35 cellular contexts compared by ENCODE assay signal in the genomic region with DNA sequence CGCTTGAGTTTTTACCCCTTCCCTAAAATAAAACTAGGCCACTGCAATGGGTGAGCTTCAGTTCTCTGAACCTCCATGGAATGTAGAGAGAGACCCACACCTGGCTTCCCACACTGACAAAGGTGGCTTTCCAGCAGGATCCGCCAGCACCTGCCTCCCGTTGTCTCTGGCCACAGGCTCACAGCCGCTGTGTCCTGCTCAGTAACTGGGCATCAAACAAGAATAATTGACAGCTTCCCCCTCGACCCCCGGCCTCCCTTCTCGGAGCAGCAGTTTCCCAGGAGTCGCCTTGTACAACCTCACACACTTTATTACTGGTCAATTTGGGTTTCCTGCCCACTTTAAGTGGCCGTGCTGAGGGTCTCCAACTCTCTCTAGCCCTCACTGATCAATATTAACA.
"Had no signal": no experiment of that assay in that cellular context is flagged by ENCODE, and none has a peak within 500 bp of the region (broad histone marks: within the 10 kb centered on the region; RNA-seq: fewer than 3 reads in every experiment).

No MANE protein-coding gene starts in this region.

- H3K27ac ChIP-seq: ascending aorta, cardiac muscle cell, Peyer's patch, SJSA1 had no signal

- H3K4me1 ChIP-seq: Peyer's patch, SJSA1 had no signal

- H3K4me3 ChIP-seq: ascending aorta, cardiac muscle cell, Peyer's patch, SJSA1 had no signal

- H3K9me3 ChIP-seq: ascending aorta, Peyer's patch, SJSA1, SK-N-SH had no signal

- H3K36me3 Mint-ChIP-seq: activated naive CD4-positive, alpha-beta T cell treated with anti-CD3 and anti-CD28 coated beads, Interleukin-2, amount 50 U/mL, for 24 hours; activated naive CD8-positive, alpha-beta T cell treated with anti-CD3 and anti-CD28 coated beads, Interleukin-2, amount 10 ng/mL, durations not matched to agents 7 days and 5 days had no signal

- H3K9ac ChIP-seq: SK-N-SH had no signal

- H3K27ac Mint-ChIP-seq: activated CD4-positive, alpha-beta T cell treated with anti-CD3 and anti-CD28 coated beads for 36 hours; activated CD4-positive, alpha-beta T cell treated with anti-CD3 and anti-CD28 coated beads, Interleukin-2, amount 10 ng/mL, durations not matched to agents 7 days and 5 days; activated CD8-positive, alpha-beta T cell treated with anti-CD3 and anti-CD28 coated beads, Interleukin-2, amount 10 ng/mL, durations not matched to agents 7 days and 5 days; activated naive CD4-positive, alpha-beta T cell treated with anti-CD3 and anti-CD28 coated beads, Interleukin-2, amount 50 U/mL, for 24 hours; activated naive CD8-positive, alpha-beta T cell treated with anti-CD3 and anti-CD28 coated beads, Interleukin-2, amount 10 ng/mL, durations not matched to agents 7 days and 5 days; activated T-cell treated with anti-CD3 and anti-CD28 coated beads, Interleukin-2, amount 50 U/mL, for 24 hours; activated T-helper 2 cell treated with anti-CD3 and anti-CD28 coated beads, Interferon-gamma antibody, Interleukin-2, Interleukin-4, amounts not matched to agents 10 μg/mL and 5 μg/mL and 100 μg/mL, durations not matched to agents 14 hours and 24 hours and 36 hours; T-helper 1 cell treated with Interleukin-12 subunit alpha and Interleukin-12 subunit beta and Interleukin-4 antibody, amounts not matched to agents 30 μg/mL and 1 μg/mL, for 36 hours; T-helper 2 cell treated with Interferon-gamma antibody and Interleukin-4, amounts not matched to agents 5 μg/mL and 100 μg/mL, for 36 hours; WTC11 had no signal

- H3K27me3 Mint-ChIP-seq: activated CD4-positive, alpha-beta T cell treated with anti-CD3 and anti-CD28 coated beads, Interleukin-2, amount 10 ng/mL, durations not matched to agents 7 days and 5 days; activated naive CD8-positive, alpha-beta T cell treated with anti-CD3 and anti-CD28 coated beads, Interleukin-2, amount 10 ng/mL, durations not matched to agents 7 days and 5 days; activated T-cell treated with anti-CD3 and anti-CD28 coated beads, Interleukin-2, amount 50 U/mL, for 24 hours; central memory CD8-positive, alpha-beta T cell had no signal

- H3K4me3 Mint-ChIP-seq: activated CD4-positive, alpha-beta T cell treated with anti-CD3 and anti-CD28 coated beads for 36 hours; activated CD4-positive, alpha-beta T cell treated with anti-CD3 and anti-CD28 coated beads, Interleukin-2, amount 10 ng/mL, durations not matched to agents 7 days and 5 days; activated CD8-positive, alpha-beta T cell treated with anti-CD3 and anti-CD28 coated beads, Interleukin-2, amount 10 ng/mL, durations not matched to agents 7 days and 5 days; activated naive CD4-positive, alpha-beta T cell treated with anti-CD3 and anti-CD28 coated beads, Interleukin-2, amount 50 U/mL, for 24 hours; activated naive CD8-positive, alpha-beta T cell treated with anti-CD3 and anti-CD28 coated beads, Interleukin-2, amount 10 ng/mL, durations not matched to agents 7 days and 5 days; activated T-cell treated with anti-CD3 and anti-CD28 coated beads, Interleukin-2, amount 50 U/mL, for 24 hours; central memory CD8-positive, alpha-beta T cell; T-helper 1 cell treated with Interleukin-12 subunit alpha and Interleukin-12 subunit beta and Interleukin-4 antibody, amounts not matched to agents 30 μg/mL and 1 μg/mL, for 36 hours; T-helper 2 cell treated with Interferon-gamma antibody and Interleukin-4, amounts not matched to agents 5 μg/mL and 100 μg/mL, for 36 hours; WTC11 had no signal

- H3K4me1 Mint-ChIP-seq: activated CD4-positive, alpha-beta T cell treated with anti-CD3 and anti-CD28 coated beads for 36 hours; activated CD4-positive, alpha-beta T cell treated with anti-CD3 and anti-CD28 coated beads, Interleukin-2, amount 10 ng/mL, durations not matched to agents 7 days and 5 days; activated naive CD4-positive, alpha-beta T cell treated with anti-CD3 and anti-CD28 coated beads, Interleukin-2, amount 50 U/mL, for 24 hours; activated naive CD8-positive, alpha-beta T cell treated with anti-CD3 and anti-CD28 coated beads, Interleukin-2, amount 10 ng/mL, durations not matched to agents 7 days and 5 days; central memory CD8-positive, alpha-beta T cell had no signal

- DNase-seq: activated CD4-positive, alpha-beta T cell treated with anti-CD3 and anti-CD28 coated beads for 36 hours; activated CD4-positive, alpha-beta T cell treated with anti-CD3 and anti-CD28 coated beads, Interleukin-2, amount 10 ng/mL, durations not matched to agents 7 days and 5 days; activated CD4-positive, alpha-beta T cell treated with anti-CD3 and anti-CD28 coated beads, Interleukin-2, amount 50 U/mL, for 48 hours; activated CD8-positive, alpha-beta T cell treated with anti-CD3 and anti-CD28 coated beads, Interleukin-2, amount 10 ng/mL, durations not matched to agents 7 days and 5 days; activated gamma-delta T cell; activated naive CD4-positive, alpha-beta T cell treated with Interleukin-2 at 50 U/mL for 16 hours; activated naive CD8-positive, alpha-beta T cell treated with anti-CD3 and anti-CD28 coated beads, Interleukin-2, amount 10 ng/mL, durations not matched to agents 7 days and 5 days; activated T-cell treated with anti-CD3 and anti-CD28 coated beads, Interleukin-2, amount 50 U/mL, for 24 hours; amygdala; Karpas-422; KBM-7; NCI-H1105 treated with DMSO at 0.1 percent for 48 hours; NCI-H1436; NCI-H1694; NCI-H2029; NCI-H2107; NCI-H2171; NCI-H510A; NCI-H69; NCI-H82; NK-92 treated with Interleukin-12 subunit alpha and Interleukin-12 subunit beta, amount 100 ng/mL, for 24 hours; PC-3; Peyer's patch; RPMI8226; SHP77 treated with DMSO at 0.1 percent for 48 hours; SK-N-SH had no signal

- H3K36me3 ChIP-seq: ascending aorta, cardiac muscle cell, Peyer's patch, SJSA1 had no signal

- H3K9me3 Mint-ChIP-seq: activated CD4-positive, alpha-beta T cell treated with anti-CD3 and anti-CD28 coated beads, Interleukin-2, amount 10 ng/mL, durations not matched to agents 7 days and 5 days; activated naive CD8-positive, alpha-beta T cell treated with anti-CD3 and anti-CD28 coated beads, Interleukin-2, amount 10 ng/mL, durations not matched to agents 7 days and 5 days; T-helper 2 cell treated with Interferon-gamma antibody and Interleukin-4, amounts not matched to agents 5 μg/mL and 100 μg/mL, for 36 hours had no signal

- H3K27me3 ChIP-seq: ascending aorta, cardiac muscle cell, Peyer's patch, SJSA1 had no signal

- H3K4me2 ChIP-seq: SK-N-SH had no signal
